In the genomic region with DNA sequence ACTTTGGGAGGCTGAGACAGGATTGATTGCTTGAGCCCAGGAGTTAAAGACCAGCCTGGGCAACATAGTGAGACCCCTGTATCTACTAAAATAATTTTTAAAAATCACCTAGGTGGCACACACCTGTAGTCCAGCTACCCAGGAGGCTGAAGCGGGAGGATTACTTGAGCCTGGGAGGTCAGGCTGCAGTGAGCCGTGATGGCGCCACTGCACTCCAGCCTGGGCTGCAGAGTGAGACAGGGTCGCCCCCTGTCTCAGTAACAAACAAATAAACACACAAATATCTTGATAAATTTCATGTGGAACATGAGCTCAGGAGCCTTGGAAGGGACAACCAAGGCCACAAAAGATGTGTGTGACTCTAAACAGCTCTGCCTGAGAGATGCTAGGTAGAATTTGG, we compare ENCODE assay signal across 23 cellular contexts. TPM values are rescaled to one million over a fixed set of nuclear protein-coding genes. Genes with fewer than 3 reads are reported as not detected.
DNase-seq lines count a peak whose midpoint lies in the region; ATAC-seq and TF ChIP-seq lines count a peak whose summit lies in the region.
"Had no signal": no experiment of that assay in that cellular context is flagged by ENCODE, and none has a peak within 500 bp of the region (broad histone marks: within the 10 kb centered on the region; RNA-seq: fewer than 3 reads in every experiment).

No MANE protein-coding gene starts in this region.

- 72% methylated on average over 4 of the region's 4 CpGs for WGBS in esophagus muscularis mucosa

- no peak overlapping the region for H3K27ac Mint-ChIP-seq in activated CD4-positive, alpha-beta T cell treated with anti-CD3 and anti-CD28 coated beads, Interleukin-2, amount 10 ng/mL, durations not matched to agents 24 days and 14 days
- no peak overlapping the region for H3K27ac Mint-ChIP-seq in osteocyte (ENCODE audit: unreplicated experiment)
- H3K27ac Mint-ChIP-seq: CD8-positive, alpha-beta T cell; GM23338 had no signal

- H3K27me3 Mint-ChIP-seq in activated CD4-positive, alpha-beta T cell treated with anti-CD3 and anti-CD28 coated beads, Interleukin-2, amount 10 ng/mL, durations not matched to agents 24 days and 14 days = peaks cover 48% of the 10 kb centered on the region
- peaks cover 34% of the 10 kb centered on the region for H3K27me3 Mint-ChIP-seq in osteocyte (ENCODE audit: unreplicated experiment)

- no peak overlapping the region for H3K27ac ChIP-seq in esophagus muscularis mucosa (replicated peaks in 1 of 4)
- H3K27ac ChIP-seq: BLaER1 treated with 17β-estradiol and CSF1 and Interleukin-3, amounts not matched to agents 10 nM and 100 nM had no signal

- no peak for TF ChIP-seq POLR2A in esophagus muscularis mucosa (IDR thresholded peaks at IDR 0.05; ENCODE audit: low read depth)

- no peak overlapping the region for H3K4me3 Mint-ChIP-seq in activated CD4-positive, alpha-beta T cell treated with anti-CD3 and anti-CD28 coated beads, Interleukin-2, amount 10 ng/mL, durations not matched to agents 24 days and 14 days
- H3K4me3 Mint-ChIP-seq in osteocyte (ENCODE audit: unreplicated experiment) = no peak overlapping the region
- H3K4me3 Mint-ChIP-seq: CD8-positive, alpha-beta T cell; GM23338; IgD-negative memory B cell had no signal

- H3K36me3 ChIP-seq in esophagus muscularis mucosa (no peaks in the 10 kb centered on the region), H7 (replicated peaks; ENCODE audit: control insufficient read depth, insufficient read depth, low read length) (no peaks in the 10 kb centered on the region)
- H3K36me3 ChIP-seq: BLaER1 treated with 17β-estradiol and CSF1 and Interleukin-3, amounts not matched to agents 10 nM and 100 nM had no signal

- no peaks in the 10 kb centered on the region for H3K36me3 Mint-ChIP-seq in activated CD4-positive, alpha-beta T cell treated with anti-CD3 and anti-CD28 coated beads, Interleukin-2, amount 10 ng/mL, durations not matched to agents 24 days and 14 days (ENCODE audit: low read depth)
- no peaks in the 10 kb centered on the region for H3K36me3 Mint-ChIP-seq in osteocyte (ENCODE audit: unreplicated experiment)
- H3K36me3 Mint-ChIP-seq: CD8-positive, alpha-beta T cell had no signal

- intact Hi-C loops in activated CD4-positive, alpha-beta T cell treated with anti-CD3 and anti-CD28 coated beads, Interleukin-2, amount 10 ng/mL, durations not matched to agents 24 days and 14 days (cut with micrococcal nuclease) = no loop called here
- intact Hi-C loops in esophagus muscularis mucosa (cut with DNase I) = no loop called here

- DNase-seq in activated CD4-positive, alpha-beta T cell treated with anti-CD3 and anti-CD28 coated beads, Interleukin-2, amount 10 ng/mL, durations not matched to agents 24 days and 14 days = peak; percentile 53
- no peak for DNase-seq in activated CD4-positive, alpha-beta T cell treated with anti-CD3 and anti-CD28 coated beads, Interleukin-2, amount 50 U/mL, for 1 hour
- DNase-seq in ELF-1 (ENCODE audit: low read depth, low spot score) = peak; percentile 5
- DNase-seq in esophagus muscularis mucosa (ENCODE audit: extremely low spot score) = peak; percentile 78
- peak; percentile 25 for DNase-seq in osteocyte (ENCODE audit: extremely low spot score, unreplicated experiment)
- DNase-seq in H7 = no peak
- DNase-seq in NCI-H748 (lab: John Stamatoyannopoulos, UW; ENCODE audit: unreplicated experiment) = no peak
- DNase-seq: 8988T, DND-41, MV-4-11, NCI-H1105 treated with DMSO at 0.1 percent for 48 hours, NCI-H2081, NCI-H2171 treated with DMSO at 0.1 percent for 48 hours, NCI-H524 treated with DMSO at 0.1 percent for 48 hours, OCI-M1, SHP77 had no signal

- H3K9me3 Mint-ChIP-seq in activated CD4-positive, alpha-beta T cell treated with anti-CD3 and anti-CD28 coated beads, Interleukin-2, amount 10 ng/mL, durations not matched to agents 24 days and 14 days = no peaks in the 10 kb centered on the region
- H3K9me3 Mint-ChIP-seq in osteocyte (ENCODE audit: unreplicated experiment) = no peaks in the 10 kb centered on the region
- H3K9me3 Mint-ChIP-seq: CD8-positive, alpha-beta T cell; GM23338; IgD-negative memory B cell had no signal

- H3K4me3 ChIP-seq in esophagus muscularis mucosa = no peak overlapping the region
- H3K4me3 ChIP-seq in H7 (ENCODE audit: insufficient read depth, low read depth, low read length) = no peak overlapping the region
- H3K4me3 ChIP-seq: BLaER1 treated with 17β-estradiol and CSF1 and Interleukin-3, amounts not matched to agents 10 nM and 100 nM; GM23338 had no signal

- no peak for ATAC-seq in GM19351 (IDR thresholded peaks at IDR 0.05; ENCODE audit: unreplicated experiment)
- ATAC-seq: CD8-positive, alpha-beta T cell; GM23338; HCT116 had no signal

- peaks cover 6 to 13% (median 10%) of the 10 kb centered on the region in 4 donors for H3K4me1 ChIP-seq in esophagus muscularis mucosa
- H3K4me1 ChIP-seq: BLaER1 treated with 17β-estradiol and CSF1 and Interleukin-3, amounts not matched to agents 10 nM and 100 nM had no signal

- no peak for TF ChIP-seq CTCF in esophagus muscularis mucosa (IDR thresholded peaks at IDR 0.05)
- no peak for TF ChIP-seq CTCF in osteocyte (IDR thresholded peaks at IDR 0.05)

- H3K9me3 ChIP-seq in esophagus muscularis mucosa = no peaks in the 10 kb centered on the region
- H3K9me3 ChIP-seq: BLaER1 treated with 17β-estradiol and CSF1 and Interleukin-3, amounts not matched to agents 10 nM and 100 nM had no signal

- no peak for TF ChIP-seq EP300 in esophagus muscularis mucosa (IDR thresholded peaks at IDR 0.05)

- H3K27me3 ChIP-seq in esophagus muscularis mucosa (peaks cover 0 to 39% (median 3%) of the 10 kb centered on the region in 4 donors), H7 (ENCODE audit: control insufficient read depth, insufficient read depth, low read length) (peaks cover 42% of the 10 kb centered on the region)

- peaks cover 7% of the 10 kb centered on the region for H3K4me1 Mint-ChIP-seq in activated CD4-positive, alpha-beta T cell treated with anti-CD3 and anti-CD28 coated beads, Interleukin-2, amount 10 ng/mL, durations not matched to agents 24 days and 14 days
- H3K4me1 Mint-ChIP-seq in osteocyte (ENCODE audit: unreplicated experiment) = peaks cover 6% of the 10 kb centered on the region

RNA-seq across cellular contexts. Expression of a gene that starts 11.7 kb away (rescaled TPM):
- total RNA-seq in activated CD4-positive, alpha-beta T cell treated with anti-CD3 and anti-CD28 coated beads, Interleukin-2, amount 10 ng/mL, durations not matched to agents 24 days and 14 days = not detected in 2 replicates
- total RNA-seq in esophagus muscularis mucosa (1 to 10 TPM in 1 of 4 donors, under 1 TPM in 3; under 0.01 to 3.2 (median 0.82) TPM), osteocyte (1.9 and 2.7 TPM in 2 replicates)
- total RNA-seq in H7 (2014; rRNA removed; shearing (Covaris generic)) = not detected in 2 replicates
- total RNA-seq: RPMI7951 had no signal

RNA-seq across cellular contexts. Expression of a gene that starts 28.0 kb away (rescaled TPM):
- total RNA-seq in activated CD4-positive, alpha-beta T cell treated with anti-CD3 and anti-CD28 coated beads, Interleukin-2, amount 10 ng/mL, durations not matched to agents 24 days and 14 days = 81.7 and 88.8 TPM in 2 replicates
- 10 to 100 TPM; 21.6 to 37.7 (median 33.3) TPM for total RNA-seq in esophagus muscularis mucosa
- 64.7 and 71.2 TPM in 2 replicates for total RNA-seq in osteocyte
- 13.4 and 13.5 TPM in 2 replicates for total RNA-seq in H7 (2014; rRNA removed; shearing (Covaris generic))

RNA-seq across cellular contexts. Expression of a gene that starts 31.0 kb away (rescaled TPM):
- total RNA-seq in activated CD4-positive, alpha-beta T cell treated with anti-CD3 and anti-CD28 coated beads, Interleukin-2, amount 10 ng/mL, durations not matched to agents 24 days and 14 days = not detected in 2 replicates
- 1 to 10 TPM in 1 of 4 donors, under 1 TPM in 1, not detected in 2; 0.83 to 1.6 TPM for total RNA-seq in esophagus muscularis mucosa
- 6.3 and 6.5 TPM in 2 replicates for total RNA-seq in osteocyte
- 0.14 TPM in 1 of 2 replicates, not detected in the other for total RNA-seq in H7 (2014; rRNA removed; shearing (Covaris generic))
- total RNA-seq: CD8-positive, alpha-beta T cell; GM23338 had no signal

Comparison
In these comparisons a context has a peak if more than half of its experiments do, and no peak if none do; other contexts are left out.
1. DNase-seq: peak in activated CD4-positive, alpha-beta T cell treated with anti-CD3 and anti-CD28 coated beads, Interleukin-2, amount 10 ng/mL, durations not matched to agents 24 days and 14 days (single experiment), ELF-1 (single experiment), esophagus muscularis mucosa (single experiment) and osteocyte (single experiment); none in activated CD4-positive, alpha-beta T cell treated with anti-CD3 and anti-CD28 coated beads, Interleukin-2, amount 50 U/mL, for 1 hour (single experiment), H7 (single experiment) and NCI-H748 (single experiment).